17 cellular contexts compared by ENCODE assay signal in the genomic region with DNA sequence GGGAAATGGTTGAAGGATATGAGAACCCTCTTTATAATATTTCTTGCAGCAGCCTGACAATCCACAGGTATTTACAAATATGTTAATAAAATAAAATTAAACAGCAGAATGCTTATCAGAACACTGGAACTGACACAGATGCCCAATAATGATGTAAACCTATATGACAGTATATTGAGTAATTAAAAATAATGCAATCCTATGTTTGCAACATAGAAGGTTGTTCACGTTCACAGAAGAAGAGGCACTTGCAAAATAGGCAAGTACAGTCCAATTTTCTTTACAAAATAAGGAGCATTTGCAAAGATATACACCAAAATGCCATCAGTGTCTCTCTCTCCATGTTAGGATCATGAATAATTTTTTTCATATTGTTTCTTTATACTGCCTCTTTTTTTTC.
DNase-seq lines count a peak whose midpoint lies in the region; ATAC-seq, FAIRE-seq and TF ChIP-seq lines count a peak whose summit lies in the region.
"Had no signal": no experiment of that assay in that cellular context is flagged by ENCODE, and none has a peak within 500 bp of the region (broad histone marks: within the 10 kb centered on the region; RNA-seq: fewer than 3 reads in every experiment).

No MANE protein-coding gene starts in this region.

- in situ Hi-C loops in brain microvascular endothelial cell (cut with HindIII; ENCODE audit: low pct_ligation_motif_present, low sequenced_read_pairs): no loop called here

- POLR2A ChIA-PET in PC-3 (lab: Charles Lee; ENCODE audit: unreplicated experiment): no interaction called here

- H3K27ac ChIP-seq in PC-3 (ENCODE audit: low read length) (peak overlapping the region; percentile 8; the same call in 1 of the 2 replicates), foreskin keratinocyte (peak overlapping the region; percentile 35), brain microvascular endothelial cell (no peak overlapping the region)
- H3K27ac ChIP-seq: HL-60 had no signal

- CTCF ChIA-PET in PC-3 (lab: Charles Lee): no interaction called here

- ATAC-seq in PC-3 (no peak), foreskin keratinocyte (no peak)
- ATAC-seq: GM23338 had no signal

- no peaks in the 10 kb centered on the region for H3K79me2 ChIP-seq in PC-3 (ENCODE audit: low read length)

- no peak overlapping the region for H3K4me3 ChIP-seq in PC-3 (ENCODE audit: low read length)
- H3K4me3 ChIP-seq in bronchial epithelial cell (ENCODE audit: low read depth, low read length): no peak overlapping the region
- H3K4me3 ChIP-seq in brain microvascular endothelial cell (ENCODE audit: low read depth, low read length): no peak overlapping the region
- H3K4me3 ChIP-seq: GM23338 had no signal

- no TSS peak for BruUV-seq in PC-3 (replicated peaks; lab: Mats Ljungman, UMichigan)

- no peak for TF ChIP-seq CTCF in PC-3 (conservative IDR thresholded peaks at IDR 0.05; ENCODE audit: low read depth, low read length)
- TF ChIP-seq CTCF in bronchial epithelial cell (IDR thresholded peaks at IDR 0.05; ENCODE audit: insufficient read depth, low read length, severe bottlenecking): no peak
- TF ChIP-seq CTCF in foreskin keratinocyte (conservative IDR thresholded peaks at IDR 0.05): no peak
- TF ChIP-seq CTCF in brain microvascular endothelial cell (IDR thresholded peaks at IDR 0.05; ENCODE audit: low read depth, low read length, missing control alignments): no peak

- FAIRE-seq in bronchial epithelial cell (lab: Jason Lieb, UNC): no peak
- FAIRE-seq: A204.1, GM12891 had no signal

- no peaks in the 10 kb centered on the region for H4K20me1 ChIP-seq in PC-3 (ENCODE audit: low read length)

- H3K9ac ChIP-seq in PC-3 (ENCODE audit: low read length): no peak overlapping the region

- no peaks in the 10 kb centered on the region for H3F3A ChIP-seq in PC-3 (ENCODE audit: low read length, unreplicated experiment)

- intact Hi-C loops in PC-3 (cut with micrococcal nuclease): no loop called here

- H3K36me3 ChIP-seq in PC-3 (ENCODE audit: low read depth, low read length) (no peaks in the 10 kb centered on the region), bronchial epithelial cell (ENCODE audit: control insufficient read depth, insufficient read depth, low read length) (no peaks in the 10 kb centered on the region), brain microvascular endothelial cell (replicated peaks) (no peaks in the 10 kb centered on the region)

- DNase-seq in NOMO-1 (lab: John Stamatoyannopoulos, UW; ENCODE audit: unreplicated experiment in 2 of 2) (peak; percentile 29 to 55), PC-3 (no peak), bronchial epithelial cell (ENCODE audit: low read depth) (peak; percentile 76), foreskin keratinocyte (no peak), brain microvascular endothelial cell (no peak), HK-2 (ENCODE audit: unreplicated experiment) (no peak), GOT3 (lab: John Stamatoyannopoulos, UW) (no peak)
- DNase-seq: C1 segment of cervical spinal cord; Calu3; CD4-positive, alpha-beta T cell; DMS79; H9; HFFc6 had no signal

- H3K9me3 ChIP-seq in PC-3 (ENCODE audit: low read length): no peaks in the 10 kb centered on the region

- no peaks in the 10 kb centered on the region for H3K9me2 ChIP-seq in PC-3 (replicated peaks; ENCODE audit: low read length)

- no peak overlapping the region for H2AFZ ChIP-seq in PC-3 (ENCODE audit: low read length)
- H2AFZ ChIP-seq: GM23338 had no signal

- H3K27me3 ChIP-seq in PC-3 (ENCODE audit: low read length): no peaks in the 10 kb centered on the region
- H3K27me3 ChIP-seq in bronchial epithelial cell (ENCODE audit: control insufficient read depth, insufficient read depth, low read length): no peaks in the 10 kb centered on the region
- H3K27me3 ChIP-seq in foreskin keratinocyte: no peaks in the 10 kb centered on the region
- no peaks in the 10 kb centered on the region for H3K27me3 ChIP-seq in brain microvascular endothelial cell (replicated peaks)

- no peak overlapping the region for H3K4me2 ChIP-seq in PC-3 (ENCODE audit: low read length)
- H3K4me2 ChIP-seq: GM23338 had no signal

- H3K4me1 ChIP-seq in PC-3 (ENCODE audit: insufficient read depth, low read length) (peaks cover 43% of the 10 kb centered on the region), foreskin keratinocyte (peaks cover 23% of the 10 kb centered on the region)

Comparison
In these comparisons a context has a peak if more than half of its experiments do, and no peak if none do; other contexts are left out.
1. DNase-seq: peak in NOMO-1 (2 of 2) and bronchial epithelial cell (single experiment); none in PC-3 (single experiment), foreskin keratinocyte (0 of 2), brain microvascular endothelial cell (single experiment), HK-2 (single experiment) and GOT3 (single experiment).